Comparison of ENCODE assay signal across 8 cellular contexts in the genomic region with DNA sequence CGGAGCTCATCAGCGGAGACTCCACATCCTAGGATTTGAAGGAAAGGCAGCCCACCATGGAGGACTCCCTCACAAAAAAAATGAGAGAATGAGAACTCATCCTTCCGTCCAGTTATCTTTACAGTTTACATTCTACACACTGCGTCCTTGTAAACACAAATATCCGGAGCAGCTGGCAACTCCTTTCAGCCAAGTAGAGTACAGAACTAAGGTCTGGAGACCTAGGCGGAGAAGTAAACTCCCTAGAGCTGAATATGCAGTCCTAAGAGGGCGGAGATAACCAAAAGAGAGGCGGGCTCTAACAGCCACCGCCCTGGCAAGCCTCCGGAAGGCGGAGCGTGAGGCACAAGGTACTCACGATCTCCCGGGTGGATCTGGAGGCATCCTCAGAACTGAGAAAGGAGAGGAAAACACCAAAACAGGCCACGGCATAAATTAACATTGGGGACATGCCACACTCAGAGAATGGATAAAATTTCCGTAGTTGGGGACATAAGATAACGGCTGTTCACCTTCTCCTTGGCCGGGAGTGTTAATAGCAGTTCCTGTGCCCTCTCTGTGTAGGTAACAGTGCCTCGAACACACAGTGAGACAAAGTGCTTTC. TPM values are rescaled to one million over a fixed set of nuclear protein-coding genes. Genes with fewer than 3 reads are reported as not detected.
A peak's percentile ranks its signal among the peaks of the same experiment; 100 is the strongest.
DNase-seq lines count a peak whose midpoint lies in the region; ATAC-seq and TF ChIP-seq lines count a peak whose summit lies in the region.

No MANE protein-coding gene starts in this region.

- H3K27ac ChIP-seq in KMS-11: peak overlapping the region; percentile 97

- DNase-seq in Caco-2 (peak; percentile 74 to 77), RPMI8226 (peak; percentile 95), fibroblast of mammary gland (ENCODE audit: low read depth) (peak; percentile 76)
- DNase-seq in natural killer cell treated with Interleukin-12 subunit alpha and Interleukin-12 subunit beta and Interleukin-15 and Interleukin-18, amount 100 ng/mL, for 72 hours (ENCODE audit: low spot score): peak; percentile 84
- DNase-seq in stimulated activated naive CD8-positive, alpha-beta T cell treated with anti-CD3 and anti-CD28 coated beads, Interleukin-15, Interleukin-2, amounts not matched to agents 100 U/mL and 50 U/mL, for 24 hours: peak; percentile 81

- H3K36me3 ChIP-seq in Caco-2 (ENCODE audit: control insufficient read depth, insufficient read depth, low read length) (no peaks in the 10 kb centered on the region), KMS-11 (ENCODE audit: insufficient read depth) (no peaks in the 10 kb centered on the region)

- H3K9me3 Mint-ChIP-seq in Caco-2 (ENCODE audit: unreplicated experiment): no peaks in the 10 kb centered on the region
- H3K9me3 Mint-ChIP-seq in activated T-helper 17 cell treated with anti-CD3 and anti-CD28 coated beads, Interleukin-2, amount 50 U/mL, for 72 hours: no peaks in the 10 kb centered on the region
- H3K9me3 Mint-ChIP-seq in natural killer cell treated with Interleukin-12 subunit alpha and Interleukin-12 subunit beta and Interleukin-15 and Interleukin-18, amount 100 ng/mL, for 72 hours: no peaks in the 10 kb centered on the region

- H2AFZ ChIP-seq in KMS-11 (ENCODE audit: low read depth): no peak overlapping the region

- H3K36me3 Mint-ChIP-seq in Caco-2 (ENCODE audit: insufficient read depth, unreplicated experiment): peaks cover 56% of the 10 kb centered on the region
- peaks cover 44% of the 10 kb centered on the region for H3K36me3 Mint-ChIP-seq in activated T-helper 17 cell treated with anti-CD3 and anti-CD28 coated beads, Interleukin-2, amount 50 U/mL, for 72 hours (ENCODE audit: low read depth)
- H3K36me3 Mint-ChIP-seq in natural killer cell treated with Interleukin-12 subunit alpha and Interleukin-12 subunit beta and Interleukin-15 and Interleukin-18, amount 100 ng/mL, for 72 hours: no peaks in the 10 kb centered on the region

- H3K9ac ChIP-seq in KMS-11: peak overlapping the region; percentile 91

- intact Hi-C loops in Caco-2 (cut with micrococcal nuclease; ENCODE audit: unreplicated experiment): loop anchor here (1.0 to 5.0 kb wide), 2 partner anchors 8 to 80 kb away; no protein-coding TSS in a partner anchor

- BruUV-seq in Caco-2 (replicated peaks; lab: Mats Ljungman, UMichigan): TSS peak; percentile 52

- POLR2A ChIA-PET in Caco-2 (lab: Charles Lee): interaction anchor here (0.5 to 3.3 kb wide), 15 partner anchors 9 to 884 kb away, joined by 3 to 54 read pairs (median 5); a partner anchor contains a TSS

- H3K9me3 ChIP-seq in Caco-2: no peaks in the 10 kb centered on the region

- H3K27me3 ChIP-seq in Caco-2 (replicated peaks; ENCODE audit: control insufficient read depth, insufficient read depth, low read length) (no peaks in the 10 kb centered on the region), KMS-11 (ENCODE audit: insufficient read depth, low read depth) (no peaks in the 10 kb centered on the region)

- H3K4me1 ChIP-seq in Caco-2 (peaks cover 17% of the 10 kb centered on the region; the same call in 1 of the 2 replicates), KMS-11 (ENCODE audit: low read depth, poor library complexity, severe bottlenecking) (peaks cover 21% of the 10 kb centered on the region)

- H3K4me3 ChIP-seq in Caco-2 (ENCODE audit: low read depth, low read length) (peak overlapping the region; percentile 55), KMS-11 (IDR thresholded peaks at IDR 0.05; ENCODE audit: insufficient read depth, low read depth, low read length) (no peak overlapping the region), fibroblast of mammary gland (ENCODE audit: control insufficient read depth, low read depth, low read length) (peak overlapping the region; percentile 72)

- H3K79me2 ChIP-seq in KMS-11 (ENCODE audit: insufficient read depth, low read depth): peaks cover 35% of the 10 kb centered on the region

- peak overlapping the region; percentile 89 for H3K27ac Mint-ChIP-seq in Caco-2 (ENCODE audit: unreplicated experiment)
- peak overlapping the region; percentile 96 for H3K27ac Mint-ChIP-seq in activated T-helper 17 cell treated with anti-CD3 and anti-CD28 coated beads, Interleukin-2, amount 50 U/mL, for 72 hours
- H3K27ac Mint-ChIP-seq in natural killer cell treated with Interleukin-12 subunit alpha and Interleukin-12 subunit beta and Interleukin-15 and Interleukin-18, amount 100 ng/mL, for 72 hours: peak overlapping the region; percentile 91 to 97

- peaks cover 10% of the 10 kb centered on the region; the same call in 1 of the 2 replicates for H4K20me1 ChIP-seq in KMS-11 (ENCODE audit: insufficient read depth)

- peak overlapping the region; percentile 63 for H3K4me2 ChIP-seq in KMS-11

- H3K4me3 Mint-ChIP-seq in Caco-2 (ENCODE audit: unreplicated experiment): peak overlapping the region; percentile 74
- H3K4me3 Mint-ChIP-seq in activated T-helper 17 cell treated with anti-CD3 and anti-CD28 coated beads, Interleukin-2, amount 50 U/mL, for 72 hours: peak overlapping the region; percentile 94
- peak overlapping the region; percentile 98 for H3K4me3 Mint-ChIP-seq in natural killer cell treated with Interleukin-12 subunit alpha and Interleukin-12 subunit beta and Interleukin-15 and Interleukin-18, amount 100 ng/mL, for 72 hours

- no peaks in the 10 kb centered on the region for H3K27me3 Mint-ChIP-seq in Caco-2 (ENCODE audit: insufficient read depth, unreplicated experiment)
- no peaks in the 10 kb centered on the region for H3K27me3 Mint-ChIP-seq in activated T-helper 17 cell treated with anti-CD3 and anti-CD28 coated beads, Interleukin-2, amount 50 U/mL, for 72 hours
- H3K27me3 Mint-ChIP-seq in natural killer cell treated with Interleukin-12 subunit alpha and Interleukin-12 subunit beta and Interleukin-15 and Interleukin-18, amount 100 ng/mL, for 72 hours: no peaks in the 10 kb centered on the region

- CTCF ChIA-PET in Caco-2 (lab: Charles Lee): interaction anchor here (0.5 to 1.8 kb wide), 14 partner anchors 8 to 513 kb away, joined by 3 to 33 read pairs (median 3); a partner anchor contains a TSS

- TF ChIP-seq CTCF in Caco-2 (IDR thresholded peaks at IDR 0.05; ENCODE audit: insufficient read depth in 1 of 2, low read depth in 1 of 2, low read length in 1 of 2, severe bottlenecking in 1 of 2, unreplicated experiment in 1 of 2) (no peak), KMS-11 (conservative IDR thresholded peaks at IDR 0.05; ENCODE audit: low read depth, low read length) (no peak), fibroblast of mammary gland (conservative IDR thresholded peaks at IDR 0.05; ENCODE audit: control insufficient read depth, insufficient read depth, low read depth, low read length) (no peak)

- ATAC-seq in activated T-helper 17 cell treated with anti-CD3 and anti-CD28 coated beads, Interleukin-2, amount 50 U/mL, for 72 hours (replicated peaks): peak; percentile 18
- ATAC-seq in natural killer cell treated with Interleukin-12 subunit alpha and Interleukin-12 subunit beta and Interleukin-15 and Interleukin-18, amount 100 ng/mL, for 72 hours: no peak
- peak; percentile 6 for ATAC-seq in stimulated activated naive CD8-positive, alpha-beta T cell treated with anti-CD3 and anti-CD28 coated beads, Interleukin-15, Interleukin-2, amounts not matched to agents 100 U/mL and 50 U/mL, for 24 hours
- no peak for ATAC-seq in GM19463 (IDR thresholded peaks at IDR 0.05; ENCODE audit: unreplicated experiment)

- H3K4me1 Mint-ChIP-seq in Caco-2 (ENCODE audit: low read depth, unreplicated experiment): peaks cover 14% of the 10 kb centered on the region
- peaks cover 27% of the 10 kb centered on the region for H3K4me1 Mint-ChIP-seq in activated T-helper 17 cell treated with anti-CD3 and anti-CD28 coated beads, Interleukin-2, amount 50 U/mL, for 72 hours
- peaks cover 34 to 41% of the 10 kb centered on the region in 2 donors for H3K4me1 Mint-ChIP-seq in natural killer cell treated with Interleukin-12 subunit alpha and Interleukin-12 subunit beta and Interleukin-15 and Interleukin-18, amount 100 ng/mL, for 72 hours (ENCODE audit: low read depth in 2 of 2)

RNA-seq across cellular contexts. Expression of a gene that starts 1.0 kb away (rescaled TPM):
- total RNA-seq in Caco-2 (2022): 64.4 and 67.1 TPM in 2 replicates
- 10 to 100 TPM; 82.3 to 96.6 TPM for total RNA-seq in activated T-helper 17 cell treated with anti-CD3 and anti-CD28 coated beads, Interleukin-2, amount 50 U/mL, for 72 hours
- total RNA-seq in natural killer cell treated with Interleukin-12 subunit alpha and Interleukin-12 subunit beta and Interleukin-15 and Interleukin-18, amount 100 ng/mL, for 72 hours: 100 to 1,000 TPM in 1 of 2 donors, 10 to 100 TPM in 1; 93.5 to 103 TPM

Comparison
In these comparisons a context has a peak if more than half of its experiments do, and no peak if none do; other contexts are left out.
1. ATAC-seq: peak in activated T-helper 17 cell treated with anti-CD3 and anti-CD28 coated beads, Interleukin-2, amount 50 U/mL, for 72 hours (single experiment) and stimulated activated naive CD8-positive, alpha-beta T cell treated with anti-CD3 and anti-CD28 coated beads, Interleukin-15, Interleukin-2, amounts not matched to agents 100 U/mL and 50 U/mL, for 24 hours (single experiment); none in natural killer cell treated with Interleukin-12 subunit alpha and Interleukin-12 subunit beta and Interleukin-15 and Interleukin-18, amount 100 ng/mL, for 72 hours (0 of 2) and GM19463 (single experiment).
2. Peak in every context shown above with its lines, with median percentiles within 50 percentile points of each other: DNase-seq, H3K27ac Mint-ChIP-seq and H3K4me3 Mint-ChIP-seq.